In genomic region chr9:91589101-91589553, GRCh38 we compare ENCODE assay signal across 1 cellular context.
TF ChIP-seq lines count a peak whose summit lies in the region.

No MANE protein-coding gene starts in this region.

TF ChIP-seq in IMR-90, 13 proteins besides CTCF, POLR2A, EP300 and RAD21 (continued from another document):
- TF ChIP-seq RFX5 (IDR thresholded peaks at IDR 0.05; ENCODE audit: low read depth, low read length), result no peak
- no peak; the same call in 1 of the 2 replicates for TF ChIP-seq BHLHE40 (IDR thresholded peaks at IDR 0.05; ENCODE audit: low read depth, low read length)
- no peak for TF ChIP-seq MAZ (IDR thresholded peaks at IDR 0.05; ENCODE audit: borderline replicate concordance, low read depth, low read length)
- TF ChIP-seq MAFK (IDR thresholded peaks at IDR 0.05; ENCODE audit: low read depth, low read length), result 0 out of 2 replicates have a peak, but pooled peaks have one; percentile 8
- no peak for TF ChIP-seq FOS (IDR thresholded peaks at IDR 0.05; ENCODE audit: low read depth, low read length)
- no peak for TF ChIP-seq ELK1 (IDR thresholded peaks at IDR 0.05; ENCODE audit: borderline replicate concordance, low read depth, low read length)
TF ChIP-seq in IMR-90: peak in this region for 3.
